1 cellular context compared by ENCODE assay signal in genomic region chr21:44444286-44444931, GRCh38.
TF ChIP-seq lines count a peak whose summit lies in the region.

No MANE protein-coding gene starts in this region.

TF ChIP-seq in WTC11, 78 proteins besides CTCF, POLR2A, EP300 and RAD21 (continued from another document):
- TF ChIP-seq ARID4B (CRISPR knock-in tag; IDR thresholded peaks at IDR 0.05; ENCODE audit: borderline replicate concordance) (no peak), E2F1 (CRISPR knock-in tag; IDR thresholded peaks at IDR 0.05) (no peak), ZNF121 (CRISPR knock-in tag; IDR thresholded peaks at IDR 0.05) (no peak), CREB1 (CRISPR knock-in tag; IDR thresholded peaks at IDR 0.05) (no peak), FOXP4 (CRISPR knock-in tag; IDR thresholded peaks at IDR 0.05) (no peak), ZSCAN18 (CRISPR knock-in tag; IDR thresholded peaks at IDR 0.05) (no peak), FOXK1 (CRISPR knock-in tag; IDR thresholded peaks at IDR 0.05) (no peak), AFF4 (CRISPR knock-in tag; IDR thresholded peaks at IDR 0.05; ENCODE audit: borderline replicate concordance) (no peak), OVOL2 (CRISPR knock-in tag; IDR thresholded peaks at IDR 0.05; ENCODE audit: borderline replicate concordance) (no peak), ZMAT4 (CRISPR knock-in tag; IDR thresholded peaks at IDR 0.05) (no peak), SOX15 (CRISPR knock-in tag; IDR thresholded peaks at IDR 0.05) (no peak), ATF3 (CRISPR knock-in tag; conservative IDR thresholded peaks at IDR 0.05) (no peak), MYBL2 (CRISPR knock-in tag; IDR thresholded peaks at IDR 0.05) (no peak), TCF7 (CRISPR knock-in tag; IDR thresholded peaks at IDR 0.05; ENCODE audit: low read depth) (no peak), GABPB1 (CRISPR knock-in tag; IDR thresholded peaks at IDR 0.05) (0 out of 2 replicates have a peak, but pooled peaks have one; percentile 34), GTF2I (CRISPR knock-in tag; conservative IDR thresholded peaks at IDR 0.05) (peak; percentile 92), SP1 (CRISPR knock-in tag; conservative IDR thresholded peaks at IDR 0.05) (no peak), MLX (CRISPR knock-in tag; IDR thresholded peaks at IDR 0.05) (no peak), MAX (CRISPR knock-in tag; IDR thresholded peaks at IDR 0.05) (0 out of 2 replicates have a peak, but pooled peaks have one; percentile 33), SMAD3 (CRISPR knock-in tag; IDR thresholded peaks at IDR 0.05; ENCODE audit: borderline replicate concordance) (no peak), TP53 (CRISPR knock-in tag; IDR thresholded peaks at IDR 0.05) (no peak)
